ENCODE assay signal across 12 cellular contexts in the genomic region with DNA sequence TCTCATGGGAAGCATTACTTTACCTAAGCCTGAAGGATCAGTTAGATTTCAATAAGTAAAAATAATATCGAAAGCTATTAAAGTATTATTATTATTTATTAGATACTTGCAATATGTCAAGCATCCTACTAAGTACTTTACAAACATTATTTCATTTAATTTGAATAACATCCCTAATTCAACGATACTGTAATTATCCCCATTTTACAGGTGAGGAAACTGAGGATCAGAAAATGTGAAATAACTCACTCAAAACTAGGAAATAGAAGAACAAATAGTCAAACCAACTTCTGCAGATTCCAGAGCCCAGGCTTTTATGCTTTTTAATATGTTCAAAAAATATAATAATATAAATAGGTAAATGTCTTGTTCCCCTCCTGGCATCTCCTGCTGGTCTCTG. TPM values are rescaled to one million over a fixed set of nuclear protein-coding genes. Genes with fewer than 3 reads are reported as not detected.
DNase-seq lines count a peak whose midpoint lies in the region; ATAC-seq and TF ChIP-seq lines count a peak whose summit lies in the region.
"Had no signal": no experiment of that assay in that cellular context is flagged by ENCODE, and none has a peak within 500 bp of the region (broad histone marks: within the 10 kb centered on the region; RNA-seq: fewer than 3 reads in every experiment).

No MANE protein-coding gene starts in this region.

- DNase-seq in T-cell: no peak
- DNase-seq in esophagus squamous epithelium (lab: John Stamatoyannopoulos, UW): no peak
- no peak for DNase-seq in stimulated activated effector memory CD8-positive, alpha-beta T cell treated with anti-CD3 and anti-CD28 coated beads, Interleukin-12 subunit alpha, Interleukin-12 subunit beta, amount 100 ng/mL, for 72 hours (ENCODE audit: low spot score in 2 of 2)
- DNase-seq in cerebellar nuclear complex (lab: John Stamatoyannopoulos, UW): no peak
- DNase-seq in KBM-7: no peak
- DNase-seq: mesendoderm; NCI-H1930; stimulated activated CD4-positive, alpha-beta T cell treated with anti-CD3 and anti-CD28 coated beads, Interleukin-4, amount 100 ng/mL, for 4 hours had no signal

- peak overlapping the region in 1 of 3 donors; percentile 84 for H3K4me3 Mint-ChIP-seq in T-cell
- H3K4me3 Mint-ChIP-seq in stimulated activated effector memory CD8-positive, alpha-beta T cell treated with anti-CD3 and anti-CD28 coated beads, Interleukin-12 subunit alpha, Interleukin-12 subunit beta, amount 100 ng/mL, for 72 hours: peak overlapping the region; percentile 62

- H3K27me3 ChIP-seq in esophagus squamous epithelium: no peaks in the 10 kb centered on the region

- no peak for TF ChIP-seq CTCF in esophagus squamous epithelium (IDR thresholded peaks at IDR 0.05)

- H3K27me3 Mint-ChIP-seq in T-cell: no peaks in the 10 kb centered on the region

- POLR2A ChIA-PET in T-cell (lab: Charles Lee): interaction anchor here (0.8 to 3.2 kb wide), 8 partner anchors 9 to 26 kb away, joined by 3 to 20 read pairs (median 6); partner anchors contain the start of gene PDCD4 (in 2 of the 2)

- in situ Hi-C loops in KBM-7 (cut with MboI; ENCODE audit: low pct_unique_long_range_greater_than_20kb, low sequenced_read_pairs): no loop called here

- H3K4me3 ChIP-seq in GM08714 (ENCODE audit: low read length) (peak overlapping the region; percentile 20; the same call in 1 of the 2 replicates), esophagus squamous epithelium (no peak overlapping the region)

- peak overlapping the region; percentile 82 to 100 (median 95) for H3K27ac ChIP-seq in esophagus squamous epithelium

- intact Hi-C loops in esophagus squamous epithelium (cut with DNase I): no loop called here

- H3K4me1 Mint-ChIP-seq in T-cell: peaks cover 89 to 94% (median 93%) of the 10 kb centered on the region in 3 donors
- H3K4me1 Mint-ChIP-seq in stimulated activated effector memory CD8-positive, alpha-beta T cell treated with anti-CD3 and anti-CD28 coated beads, Interleukin-12 subunit alpha, Interleukin-12 subunit beta, amount 100 ng/mL, for 72 hours: peaks cover 84% of the 10 kb centered on the region

- H3K9me3 ChIP-seq in esophagus squamous epithelium: no peaks in the 10 kb centered on the region

- peak overlapping the region; percentile 99 for H3K27ac Mint-ChIP-seq in T-cell
- H3K27ac Mint-ChIP-seq in stimulated activated effector memory CD8-positive, alpha-beta T cell treated with anti-CD3 and anti-CD28 coated beads, Interleukin-12 subunit alpha, Interleukin-12 subunit beta, amount 100 ng/mL, for 72 hours: peak overlapping the region; percentile 98

- no peaks in the 10 kb centered on the region for H3K9me3 Mint-ChIP-seq in T-cell
- H3K9me3 Mint-ChIP-seq in stimulated activated effector memory CD8-positive, alpha-beta T cell treated with anti-CD3 and anti-CD28 coated beads, Interleukin-12 subunit alpha, Interleukin-12 subunit beta, amount 100 ng/mL, for 72 hours: no peaks in the 10 kb centered on the region
- H3K9me3 Mint-ChIP-seq: activated T-helper 1 cell treated with anti-CD3 and anti-CD28 coated beads, Interleukin-12 subunit alpha, Interleukin-12 subunit beta, Interleukin-2, Interleukin-4 antibody, amounts not matched to agents 30 ng/mL and 10 ng/mL and 1 ng/mL, durations not matched to agents 14 hours and 24 hours and 36 hours had no signal

- H3K36me3 Mint-ChIP-seq in T-cell: no peaks in the 10 kb centered on the region
- no peaks in the 10 kb centered on the region for H3K36me3 Mint-ChIP-seq in stimulated activated effector memory CD8-positive, alpha-beta T cell treated with anti-CD3 and anti-CD28 coated beads, Interleukin-12 subunit alpha, Interleukin-12 subunit beta, amount 100 ng/mL, for 72 hours

- TF ChIP-seq POLR2A in esophagus squamous epithelium (IDR thresholded peaks at IDR 0.05): no peak

- peaks cover 78 to 95% (median 80%) of the 10 kb centered on the region in 3 donors for H3K4me1 ChIP-seq in esophagus squamous epithelium

- 80 to 92% methylated on average over 2 of the region's 2 CpGs for WGBS in esophagus squamous epithelium, 2 donors

- ATAC-seq in T-cell (replicated peaks in 1 of 4): no peak
- ATAC-seq in stimulated activated effector memory CD8-positive, alpha-beta T cell treated with anti-CD3 and anti-CD28 coated beads, Interleukin-12 subunit alpha, Interleukin-12 subunit beta, amount 100 ng/mL, for 72 hours: no peak
- no peak for ATAC-seq in GM18870 (IDR thresholded peaks at IDR 0.05; ENCODE audit: unreplicated experiment)
- no peak for ATAC-seq in GM21390 (IDR thresholded peaks at IDR 0.05; ENCODE audit: unreplicated experiment)

- no peaks in the 10 kb centered on the region for H3K36me3 ChIP-seq in esophagus squamous epithelium

- CTCF ChIA-PET in T-cell (lab: Charles Lee): interaction anchor here (0.5 to 1.1 kb wide), 5 partner anchors 15 to 58 kb away, joined by 4 to 23 read pairs (median 5); partner anchors contain the start of genes BBIP1 (in 1 of the 2) and SHOC2 (in 1 of the 2)

RNA-seq across cellular contexts. Expression of gene PDCD4, which starts 10.3 kb away (rescaled TPM):
- total RNA-seq in T-cell (100 to 1,000 TPM; 239 to 335 (median 309) TPM), esophagus squamous epithelium (100 to 1,000 TPM in 3 of 4 donors, 10 to 100 TPM in 1; 68.3 to 299 (median 171) TPM)

RNA-seq across cellular contexts. Expression of gene BBIP1, which starts 57.5 kb away (rescaled TPM):
- total RNA-seq in T-cell (10 to 100 TPM; 28.6 to 36.6 (median 32.0) TPM), esophagus squamous epithelium (10 to 100 TPM in 3 of 4 donors, 1 to 10 TPM in 1; 7.8 to 16.8 (median 12.4) TPM)

RNA-seq across cellular contexts. Expression of gene SHOC2, which starts 57.9 kb away (rescaled TPM):
- 10 to 100 TPM; 53.3 to 65.1 (median 54.0) TPM for total RNA-seq in T-cell
- 10 to 100 TPM; 24.8 to 59.5 (median 43.0) TPM for total RNA-seq in esophagus squamous epithelium
